ENCODE assay signal across 8 cellular contexts in the genomic region with DNA sequence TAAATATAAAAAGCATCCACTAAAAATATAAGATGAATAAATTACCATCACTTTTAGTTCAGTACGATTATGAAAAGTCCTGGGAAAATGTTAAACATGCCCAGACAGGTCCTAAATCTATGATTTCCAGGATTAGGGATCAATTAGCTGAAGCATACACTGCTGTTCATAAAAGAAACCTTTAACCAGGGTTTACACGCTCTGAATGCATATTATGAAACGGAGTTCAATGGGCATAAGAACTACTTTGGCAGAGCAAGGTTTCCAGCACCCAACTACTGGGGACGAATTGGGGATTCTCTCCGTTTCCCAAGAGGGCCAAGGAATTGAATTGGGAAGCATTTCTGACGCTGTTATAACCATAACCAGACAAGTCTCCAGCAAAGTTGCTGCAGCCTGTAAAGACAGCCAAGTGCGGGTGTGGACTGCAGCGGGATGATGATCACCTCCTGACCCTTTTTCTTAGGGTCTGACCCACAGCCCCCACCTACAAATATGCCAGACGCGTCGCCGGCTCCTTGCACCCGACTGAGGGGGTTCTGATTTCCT. TPM values are rescaled to one million over a fixed set of nuclear protein-coding genes. Genes with fewer than 3 reads are reported as not detected.
A peak's percentile ranks its signal among the peaks of the same experiment; 100 is the strongest.
DNase-seq lines count a peak whose midpoint lies in the region; ATAC-seq and TF ChIP-seq lines count a peak whose summit lies in the region.

No MANE protein-coding gene starts in this region.

- H3K36me3 Mint-ChIP-seq in CD14-positive monocyte = peaks cover 22 to 33% of the 10 kb centered on the region in 2 donors
- peaks cover 0 to 24% (median 0%) of the 10 kb centered on the region in 3 donors for H3K36me3 Mint-ChIP-seq in naive thymus-derived CD8-positive, alpha-beta T cell

- H3K4me2 ChIP-seq in MM.1S (ENCODE audit: low read depth, low read length) = peak overlapping the region; percentile 81

- intact Hi-C loops in CD14-positive monocyte (cut with micrococcal nuclease) = loop anchor here (1.0 to 5.0 kb wide), 3 partner anchors 48 to 77 kb away; no protein-coding TSS in a partner anchor

- H3K27ac ChIP-seq in MM.1S (ENCODE audit: low read length) = peak overlapping the region; percentile 77; the same call in 1 of the 2 replicates
- peak overlapping the region; percentile 58 for H3K27ac ChIP-seq in cingulate gyrus (ENCODE audit: low read depth, low read length)

- no peak for DNase-seq in CD14-positive monocyte (ENCODE audit: low spot score)
- DNase-seq in MM.1S = no peak
- DNase-seq in naive thymus-derived CD8-positive, alpha-beta T cell = no peak
- DNase-seq in retina = no peak

- H3K4me1 ChIP-seq in MM.1S (ENCODE audit: low read length) = peaks cover 41% of the 10 kb centered on the region

- H3K4me3 Mint-ChIP-seq in CD14-positive monocyte = peak overlapping the region; percentile 97 to 98
- H3K4me3 Mint-ChIP-seq in naive thymus-derived CD8-positive, alpha-beta T cell = peak overlapping the region; percentile 81 to 96 (median 93)

- TF ChIP-seq CTCF in CD14-positive monocyte (IDR thresholded peaks at IDR 0.05) (no peak), MM.1S (IDR thresholded peaks at IDR 0.05; ENCODE audit: low read length) (no peak)

- peaks cover 13% of the 10 kb centered on the region for H3K36me3 ChIP-seq in MM.1S (replicated peaks; ENCODE audit: insufficient read depth, low read length)

- peaks cover 0 to 2% (median 0%) of the 10 kb centered on the region in 3 donors for H3K27me3 Mint-ChIP-seq in CD14-positive monocyte (ENCODE audit: low read depth in 3 of 3)
- no peaks in the 10 kb centered on the region for H3K27me3 Mint-ChIP-seq in naive thymus-derived CD8-positive, alpha-beta T cell

- H3F3A ChIP-seq in MM.1S (ENCODE audit: insufficient read depth, low read length) = peaks cover 68% of the 10 kb centered on the region

- H3K9me3 ChIP-seq in MM.1S (replicated peaks; ENCODE audit: insufficient read depth, low read length) = no peaks in the 10 kb centered on the region

- peaks cover 64% of the 10 kb centered on the region for H3K4me1 Mint-ChIP-seq in CD14-positive monocyte
- H3K4me1 Mint-ChIP-seq in naive thymus-derived CD8-positive, alpha-beta T cell = peaks cover 7 to 64% (median 50%) of the 10 kb centered on the region in 4 donors

- no peak for ATAC-seq in naive thymus-derived CD8-positive, alpha-beta T cell
- ATAC-seq in HG02642 (IDR thresholded peaks at IDR 0.05; ENCODE audit: poor library complexity, unreplicated experiment) (no peak), HG03520 (IDR thresholded peaks at IDR 0.05; ENCODE audit: unreplicated experiment) (no peak), HG03025 (IDR thresholded peaks at IDR 0.05; ENCODE audit: low FRiP score, unreplicated experiment) (no peak)

- peaks cover 10% of the 10 kb centered on the region for H4K20me1 ChIP-seq in MM.1S (ENCODE audit: insufficient read depth, low read length)

- POLR2A ChIA-PET in naive thymus-derived CD8-positive, alpha-beta T cell (lab: Charles Lee) = interaction anchor here (0.8 kb wide), 1 partner anchor 9 kb away, joined by 3 read pairs; no protein-coding TSS in a partner anchor

- peak overlapping the region in 6 of 7 donors; percentile 59 to 92 (median 84) for H3K27ac Mint-ChIP-seq in CD14-positive monocyte
- peak overlapping the region; percentile 22 to 91 (median 78) for H3K27ac Mint-ChIP-seq in naive thymus-derived CD8-positive, alpha-beta T cell

- H3K9ac ChIP-seq in MM.1S (ENCODE audit: low read length) = peak overlapping the region; percentile 92

- H3K79me2 ChIP-seq in MM.1S (ENCODE audit: low read length) = peaks cover 84% of the 10 kb centered on the region

- peaks cover 0 to 2% (median 0%) of the 10 kb centered on the region in 7 donors for H3K9me3 Mint-ChIP-seq in CD14-positive monocyte
- H3K9me3 Mint-ChIP-seq in naive thymus-derived CD8-positive, alpha-beta T cell = no peaks in the 10 kb centered on the region

- peak overlapping the region; percentile 96 for H3K4me3 ChIP-seq in MM.1S (ENCODE audit: low read length)

- no peaks in the 10 kb centered on the region for H3K9me2 ChIP-seq in MM.1S (replicated peaks; ENCODE audit: insufficient read depth, low read length)

- H3K27me3 ChIP-seq in MM.1S (replicated peaks; ENCODE audit: insufficient read depth, low read length) = no peaks in the 10 kb centered on the region

- H2AFZ ChIP-seq in MM.1S (ENCODE audit: low read length) = no peak overlapping the region

RNA-seq across cellular contexts. Expression of gene SLC30A1, which starts 1.6 kb away (rescaled TPM):
- polyA plus RNA-seq in CD14-positive monocyte = 10 to 100 TPM; 11.9 to 13.2 TPM
- total RNA-seq in naive thymus-derived CD8-positive, alpha-beta T cell = 1 to 10 TPM; 9.4 to 9.7 TPM
- polyA plus RNA-seq in naive thymus-derived CD8-positive, alpha-beta T cell = 1 to 10 TPM in 2 of 3 donors, under 1 TPM in 1; 0.98 to 2.2 (median 1.6) TPM

Comparison
In these comparisons a context has a peak if more than half of its experiments do, and no peak if none do; other contexts are left out.
1. RNA of gene SLC30A1, which starts 1.6 kb away (polyA plus RNA-seq): 11.9 to 13.2 TPM in CD14-positive monocyte; 0.98 to 2.2 TPM in naive thymus-derived CD8-positive, alpha-beta T cell; every median in the first group is over 4 times any median in the second.